11 cellular contexts compared by ENCODE assay signal in genomic region chr17:58277107-58277506, GRCh38. TPM values are rescaled to one million over a fixed set of nuclear protein-coding genes. Genes with fewer than 3 reads are reported as not detected.
DNase-seq lines count a peak whose midpoint lies in the region; ATAC-seq and TF ChIP-seq lines count a peak whose summit lies in the region.
"Had no signal": no experiment of that assay in that cellular context is flagged by ENCODE, and none has a peak within 500 bp of the region (broad histone marks: within the 10 kb centered on the region; RNA-seq: fewer than 3 reads in every experiment).

No MANE protein-coding gene starts in this region.

- DNase-seq in NCI-H510A treated with DMSO at 0.1 percent for 48 hours (lab: John Stamatoyannopoulos, UW) (peak; percentile 12), NCI-H510A (lab: John Stamatoyannopoulos, UW) (no peak), HuH-7 (ENCODE audit: low spot score) (peak; percentile 60), astrocyte of the hippocampus (ENCODE audit: low read depth, low spot score) (peak; percentile 6), suprapubic skin (ENCODE audit: low spot score in 2 of 2) (no peak)
- DNase-seq: SW 1271 had no signal

- no peak overlapping the region for H3K4me3 Mint-ChIP-seq in nephron

- no peaks in the 10 kb centered on the region for H3K4me1 Mint-ChIP-seq in nephron

- peaks cover 5% of the 10 kb centered on the region for H3K27me3 Mint-ChIP-seq in nephron (ENCODE audit: low read depth)

- no peaks in the 10 kb centered on the region for H3K36me3 Mint-ChIP-seq in nephron (ENCODE audit: low read depth)

- TF ChIP-seq EP300 in suprapubic skin (IDR thresholded peaks at IDR 0.05): no peak

- no peaks in the 10 kb centered on the region for H3K36me3 ChIP-seq in suprapubic skin

- H3K9me3 ChIP-seq in suprapubic skin: no peaks in the 10 kb centered on the region

- no peak for TF ChIP-seq POLR2A in suprapubic skin (IDR thresholded peaks at IDR 0.05)

- H3K9me3 Mint-ChIP-seq in nephron: no peaks in the 10 kb centered on the region
- H3K9me3 Mint-ChIP-seq: dendritic cell treated with granulocyte-macrophage colony-stimulating factor and Interleukin-4, amounts not matched to agents 40 ng/mL and 50 ng/mL, for 4 days had no signal

- no peak overlapping the region for H3K27ac ChIP-seq in suprapubic skin

- 56% methylated on average over 5 of the region's 5 CpGs for WGBS in suprapubic skin

- peak in 2 of 3 experiments; percentile 18 to 36 for TF ChIP-seq CTCF in nephron (IDR thresholded peaks at IDR 0.05; ENCODE audit: unreplicated experiment in 3 of 3)
- TF ChIP-seq CTCF in suprapubic skin (IDR thresholded peaks at IDR 0.05): peak in 1 of 2 donors; percentile 21

- H3K4me1 ChIP-seq in suprapubic skin: peaks cover 9% of the 10 kb centered on the region

- peaks cover 44% of the 10 kb centered on the region for H3K27me3 ChIP-seq in suprapubic skin

- no peak overlapping the region for H3K4me3 ChIP-seq in suprapubic skin

- ATAC-seq in GM19395 (IDR thresholded peaks at IDR 0.05; ENCODE audit: unreplicated experiment): no peak
- ATAC-seq in GM18520 (IDR thresholded peaks at IDR 0.05; ENCODE audit: unreplicated experiment): no peak

- no peak overlapping the region for H3K27ac Mint-ChIP-seq in nephron

RNA-seq across cellular contexts. Expression of gene MPO, which starts 3.6 kb away (rescaled TPM):
- not detected for total RNA-seq in suprapubic skin

RNA-seq across cellular contexts. Expression of gene LPO, which starts 38.7 kb away (rescaled TPM):
- total RNA-seq in suprapubic skin: under 1 TPM in 2 of 4 donors, not detected in 2; 0.19 to 0.23 TPM
- total RNA-seq: ureter had no signal

RNA-seq across cellular contexts. Expression of gene TSPOAP1, which starts 51.5 kb away (rescaled TPM):
- total RNA-seq in suprapubic skin: 10 to 100 TPM in 2 of 4 donors, 1 to 10 TPM in 2; 6.8 to 26.9 (median 12.4) TPM

RNA-seq across cellular contexts. Expression of gene MKS1, which starts 58.1 kb away (rescaled TPM):
- total RNA-seq in suprapubic skin: 10 to 100 TPM; 11.0 to 25.1 (median 17.2) TPM

Comparison
In these comparisons a context has a peak if more than half of its experiments do, and no peak if none do; other contexts are left out.
1. DNase-seq: peak in NCI-H510A treated with DMSO at 0.1 percent for 48 hours (single experiment), HuH-7 (single experiment) and astrocyte of the hippocampus (single experiment); none in NCI-H510A (single experiment) and suprapubic skin (0 of 2).